16 cellular contexts compared by ENCODE assay signal in the genomic region with DNA sequence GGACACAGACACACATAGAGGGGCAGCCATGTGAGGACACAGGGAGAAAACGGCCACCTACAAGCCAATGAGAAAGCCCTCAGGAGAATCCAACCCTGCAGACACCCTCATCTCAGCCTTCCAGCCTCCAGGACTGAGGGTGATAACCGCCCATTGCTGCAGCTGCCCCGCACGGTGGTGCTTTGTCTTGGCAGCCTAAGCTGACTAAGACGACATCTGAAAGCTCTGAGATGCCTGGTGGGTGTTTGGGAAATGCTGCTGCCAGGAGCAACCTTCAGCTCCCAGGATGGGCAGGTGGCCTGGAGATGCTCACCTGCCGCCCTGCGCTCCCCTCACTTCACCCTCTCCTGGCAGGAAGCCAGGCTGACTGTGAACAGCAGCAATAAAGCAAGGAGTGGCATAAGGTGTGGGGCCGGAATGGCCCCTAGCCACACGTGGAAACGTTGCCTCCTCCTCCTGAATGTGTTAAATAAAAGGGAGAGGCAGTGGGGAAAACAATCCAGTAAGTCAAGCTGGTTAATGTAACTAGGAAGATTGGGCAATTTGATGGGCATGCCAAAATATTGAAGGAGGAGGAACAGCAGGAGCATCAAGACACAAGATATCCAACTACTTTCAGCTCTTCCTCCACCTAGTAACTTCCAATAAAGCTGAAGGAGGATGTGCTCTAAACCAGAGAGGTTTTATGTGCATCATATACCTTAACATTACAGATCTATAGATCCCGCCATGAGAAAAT.
DNase-seq lines count a peak whose midpoint lies in the region; ATAC-seq, FAIRE-seq and TF ChIP-seq lines count a peak whose summit lies in the region.
"Had no signal": no experiment of that assay in that cellular context is flagged by ENCODE, and none has a peak within 500 bp of the region (broad histone marks: within the 10 kb centered on the region; RNA-seq: fewer than 3 reads in every experiment).

No MANE protein-coding gene starts in this region.

- H3K9me3 Mint-ChIP-seq in effector memory CD8-positive, alpha-beta T cell, result no peaks in the 10 kb centered on the region
- H3K9me3 Mint-ChIP-seq: activated CD4-positive, alpha-beta T cell treated with anti-CD3 and anti-CD28 coated beads, Interleukin-2, amount 10 ng/mL, durations not matched to agents 7 days and 5 days had no signal

- H3K4me1 Mint-ChIP-seq in effector memory CD8-positive, alpha-beta T cell (ENCODE audit: low read depth in 2 of 2), result no peaks in the 10 kb centered on the region
- H3K4me1 Mint-ChIP-seq: activated CD4-positive, alpha-beta T cell treated with anti-CD3 and anti-CD28 coated beads, Interleukin-2, amount 10 ng/mL, durations not matched to agents 7 days and 5 days; T-helper 17 cell had no signal

- no peak overlapping the region for H3K4me3 ChIP-seq in heart left ventricle
- H3K4me3 ChIP-seq: MG63, upper lobe of left lung had no signal

- TF ChIP-seq POLR2A in heart left ventricle (IDR thresholded peaks at IDR 0.05), result no peak

- no peak for DNase-seq in heart left ventricle
- DNase-seq in Right ventricle myocardium inferior (ENCODE audit: missing footprints), result no peak
- DNase-seq in NCI-H524 (lab: John Stamatoyannopoulos, UW), result peak; percentile 53 to 66
- DNase-seq in left lobe of liver (ENCODE audit: low spot score), result no peak
- DNase-seq in urothelium cell line (ENCODE audit: low spot score), result no peak
- DNase-seq in GM13976 (ENCODE audit: low spot score), result no peak
- no peak for DNase-seq in effector memory CD8-positive, alpha-beta T cell
- DNase-seq: activated CD4-positive, alpha-beta T cell treated with anti-CD3 and anti-CD28 coated beads, Interleukin-2, amount 10 ng/mL, durations not matched to agents 7 days and 5 days; Calu3; glutamatergic neuron; stimulated activated CD8-positive, alpha-beta memory T cell treated with anti-CD3 and anti-CD28 coated beads, Interleukin-4, amount 100 ng/mL, for 48 hours; T-helper 17 cell; upper lobe of left lung had no signal

- no peak for TF ChIP-seq CTCF in heart left ventricle (IDR thresholded peaks at IDR 0.05)
- TF ChIP-seq CTCF in GM13976 (IDR thresholded peaks at IDR 0.05; ENCODE audit: borderline replicate concordance, control extremely low read depth, extremely low read depth, insufficient read depth, missing control alignments), result no peak

- peak overlapping the region in 9 of 12 donors; percentile 38 to 82 (median 66) for H3K27ac ChIP-seq in heart left ventricle
- H3K27ac ChIP-seq: parathyroid adenoma had no signal

- H3K4me1 ChIP-seq in heart left ventricle, result peaks cover 11 to 60% (median 38%) of the 10 kb centered on the region in 12 donors

- 75 to 82% (median 80%) methylated on average over 11 of the region's 11 CpGs for WGBS in heart left ventricle, 4 donors

- H3K4me3 Mint-ChIP-seq in effector memory CD8-positive, alpha-beta T cell, result no peak overlapping the region
- H3K4me3 Mint-ChIP-seq: activated CD4-positive, alpha-beta T cell treated with anti-CD3 and anti-CD28 coated beads, Interleukin-2, amount 10 ng/mL, durations not matched to agents 7 days and 5 days; T-helper 17 cell had no signal

- no peaks in the 10 kb centered on the region for H3K27me3 Mint-ChIP-seq in effector memory CD8-positive, alpha-beta T cell
- H3K27me3 Mint-ChIP-seq: activated CD4-positive, alpha-beta T cell treated with anti-CD3 and anti-CD28 coated beads, Interleukin-2, amount 10 ng/mL, durations not matched to agents 7 days and 5 days; T-helper 17 cell had no signal

- H3K27me3 ChIP-seq in heart left ventricle, result no peaks in the 10 kb centered on the region
- H3K27me3 ChIP-seq: MG63, upper lobe of left lung had no signal

- H3K27ac Mint-ChIP-seq in effector memory CD8-positive, alpha-beta T cell, result no peak overlapping the region
- H3K27ac Mint-ChIP-seq: activated CD4-positive, alpha-beta T cell treated with anti-CD3 and anti-CD28 coated beads, Interleukin-2, amount 10 ng/mL, durations not matched to agents 7 days and 5 days; T-helper 17 cell had no signal

- no peaks in the 10 kb centered on the region for H3K36me3 Mint-ChIP-seq in effector memory CD8-positive, alpha-beta T cell (ENCODE audit: insufficient read depth)

- H3K36me3 ChIP-seq in heart left ventricle, result peaks cover 0 to 4% (median 0%) of the 10 kb centered on the region in 9 donors
- H3K36me3 ChIP-seq: MG63, upper lobe of left lung had no signal

- peak; percentile 62 for FAIRE-seq in urothelium cell line (lab: Jason Lieb, UNC)

- in situ Hi-C loops in GM13976 (cut with MboI; ENCODE audit: low sequenced_read_pairs, unreplicated experiment), result no loop called here

- intact Hi-C loops in heart left ventricle (cut with DNase I) (no loop called here), Right ventricle myocardium inferior (cut with DNase I) (no loop called here)

- ATAC-seq in heart left ventricle, result no peak
- ATAC-seq in Right ventricle myocardium inferior, result no peak
- ATAC-seq in left lobe of liver, result peak; percentile 28
- no peak for ATAC-seq in effector memory CD8-positive, alpha-beta T cell (replicated peaks)
- no peak for ATAC-seq in HG02884 (IDR thresholded peaks at IDR 0.05; ENCODE audit: unreplicated experiment)
- ATAC-seq: T-helper 17 cell had no signal

- no peaks in the 10 kb centered on the region for H3K9me3 ChIP-seq in heart left ventricle
- H3K9me3 ChIP-seq: MG63, upper lobe of left lung had no signal

Comparison
In these comparisons a context has a peak if more than half of its experiments do, and no peak if none do; other contexts are left out.
1. DNase-seq: peak in NCI-H524 (2 of 2); none in heart left ventricle (0 of 5), Right ventricle myocardium inferior (single experiment), left lobe of liver (single experiment), urothelium cell line (single experiment), GM13976 (single experiment) and effector memory CD8-positive, alpha-beta T cell (0 of 3).